ENCODE assay signal across 2 cellular contexts in the genomic region with DNA sequence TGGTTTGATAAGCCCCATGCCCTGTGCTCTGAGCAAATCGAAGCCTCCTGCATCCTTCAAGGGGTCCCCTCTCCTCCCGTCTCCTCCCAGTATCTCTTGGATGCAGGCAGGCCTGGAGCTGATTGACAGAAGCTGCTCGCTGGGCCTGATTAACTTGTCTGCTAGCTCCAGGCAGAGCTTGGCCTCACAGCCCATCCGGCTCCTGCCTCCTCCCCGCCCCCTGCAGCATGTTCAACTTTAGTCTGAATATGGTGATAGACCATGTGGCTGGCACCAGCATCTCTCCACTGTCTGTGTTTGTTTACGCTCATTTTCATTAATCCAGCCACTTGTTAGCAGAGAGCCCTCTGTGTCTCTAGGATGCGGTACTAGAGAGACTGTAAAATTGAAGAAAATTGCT.
TF ChIP-seq lines count a peak whose summit lies in the region.

No MANE protein-coding gene starts in this region.

TF ChIP-seq in H1, 55 proteins besides CTCF, POLR2A, EP300 and RAD21 (continues in another document):
- TF ChIP-seq JUN (IDR thresholded peaks at IDR 0.05; ENCODE audit: low read depth, low read length) (no peak), PHF8 (conservative IDR thresholded peaks at IDR 0.05; ENCODE audit: low read depth, low read length) (no peak), TBP (IDR thresholded peaks at IDR 0.05; ENCODE audit: low read depth, low read length) (no peak), MAFK (IDR thresholded peaks at IDR 0.05; ENCODE audit: low read depth, low read length) (no peak), EGR1 (IDR thresholded peaks at IDR 0.05; ENCODE audit: borderline replicate concordance, low read depth, low read length) (no peak), BACH1 (IDR thresholded peaks at IDR 0.05; ENCODE audit: low read length) (no peak), SIX5 (IDR thresholded peaks at IDR 0.05; ENCODE audit: low read depth, low read length) (no peak), RFX5 (IDR thresholded peaks at IDR 0.05; ENCODE audit: borderline replicate concordance, low read depth, low read length) (no peak), USF2 (IDR thresholded peaks at IDR 0.05; ENCODE audit: low read length) (no peak), NANOG (IDR thresholded peaks at IDR 0.05; ENCODE audit: insufficient read depth, low read depth, low read length, poor library complexity, severe bottlenecking) (no peak), RBBP5 (IDR thresholded peaks at IDR 0.05; ENCODE audit: borderline replicate concordance, low read depth, low read length) (no peak), CEBPB (IDR thresholded peaks at IDR 0.05; ENCODE audit: low read depth, low read length) (no peak), E2F6 (IDR thresholded peaks at IDR 0.05) (no peak)
- TF ChIP-seq, protein P1, sequence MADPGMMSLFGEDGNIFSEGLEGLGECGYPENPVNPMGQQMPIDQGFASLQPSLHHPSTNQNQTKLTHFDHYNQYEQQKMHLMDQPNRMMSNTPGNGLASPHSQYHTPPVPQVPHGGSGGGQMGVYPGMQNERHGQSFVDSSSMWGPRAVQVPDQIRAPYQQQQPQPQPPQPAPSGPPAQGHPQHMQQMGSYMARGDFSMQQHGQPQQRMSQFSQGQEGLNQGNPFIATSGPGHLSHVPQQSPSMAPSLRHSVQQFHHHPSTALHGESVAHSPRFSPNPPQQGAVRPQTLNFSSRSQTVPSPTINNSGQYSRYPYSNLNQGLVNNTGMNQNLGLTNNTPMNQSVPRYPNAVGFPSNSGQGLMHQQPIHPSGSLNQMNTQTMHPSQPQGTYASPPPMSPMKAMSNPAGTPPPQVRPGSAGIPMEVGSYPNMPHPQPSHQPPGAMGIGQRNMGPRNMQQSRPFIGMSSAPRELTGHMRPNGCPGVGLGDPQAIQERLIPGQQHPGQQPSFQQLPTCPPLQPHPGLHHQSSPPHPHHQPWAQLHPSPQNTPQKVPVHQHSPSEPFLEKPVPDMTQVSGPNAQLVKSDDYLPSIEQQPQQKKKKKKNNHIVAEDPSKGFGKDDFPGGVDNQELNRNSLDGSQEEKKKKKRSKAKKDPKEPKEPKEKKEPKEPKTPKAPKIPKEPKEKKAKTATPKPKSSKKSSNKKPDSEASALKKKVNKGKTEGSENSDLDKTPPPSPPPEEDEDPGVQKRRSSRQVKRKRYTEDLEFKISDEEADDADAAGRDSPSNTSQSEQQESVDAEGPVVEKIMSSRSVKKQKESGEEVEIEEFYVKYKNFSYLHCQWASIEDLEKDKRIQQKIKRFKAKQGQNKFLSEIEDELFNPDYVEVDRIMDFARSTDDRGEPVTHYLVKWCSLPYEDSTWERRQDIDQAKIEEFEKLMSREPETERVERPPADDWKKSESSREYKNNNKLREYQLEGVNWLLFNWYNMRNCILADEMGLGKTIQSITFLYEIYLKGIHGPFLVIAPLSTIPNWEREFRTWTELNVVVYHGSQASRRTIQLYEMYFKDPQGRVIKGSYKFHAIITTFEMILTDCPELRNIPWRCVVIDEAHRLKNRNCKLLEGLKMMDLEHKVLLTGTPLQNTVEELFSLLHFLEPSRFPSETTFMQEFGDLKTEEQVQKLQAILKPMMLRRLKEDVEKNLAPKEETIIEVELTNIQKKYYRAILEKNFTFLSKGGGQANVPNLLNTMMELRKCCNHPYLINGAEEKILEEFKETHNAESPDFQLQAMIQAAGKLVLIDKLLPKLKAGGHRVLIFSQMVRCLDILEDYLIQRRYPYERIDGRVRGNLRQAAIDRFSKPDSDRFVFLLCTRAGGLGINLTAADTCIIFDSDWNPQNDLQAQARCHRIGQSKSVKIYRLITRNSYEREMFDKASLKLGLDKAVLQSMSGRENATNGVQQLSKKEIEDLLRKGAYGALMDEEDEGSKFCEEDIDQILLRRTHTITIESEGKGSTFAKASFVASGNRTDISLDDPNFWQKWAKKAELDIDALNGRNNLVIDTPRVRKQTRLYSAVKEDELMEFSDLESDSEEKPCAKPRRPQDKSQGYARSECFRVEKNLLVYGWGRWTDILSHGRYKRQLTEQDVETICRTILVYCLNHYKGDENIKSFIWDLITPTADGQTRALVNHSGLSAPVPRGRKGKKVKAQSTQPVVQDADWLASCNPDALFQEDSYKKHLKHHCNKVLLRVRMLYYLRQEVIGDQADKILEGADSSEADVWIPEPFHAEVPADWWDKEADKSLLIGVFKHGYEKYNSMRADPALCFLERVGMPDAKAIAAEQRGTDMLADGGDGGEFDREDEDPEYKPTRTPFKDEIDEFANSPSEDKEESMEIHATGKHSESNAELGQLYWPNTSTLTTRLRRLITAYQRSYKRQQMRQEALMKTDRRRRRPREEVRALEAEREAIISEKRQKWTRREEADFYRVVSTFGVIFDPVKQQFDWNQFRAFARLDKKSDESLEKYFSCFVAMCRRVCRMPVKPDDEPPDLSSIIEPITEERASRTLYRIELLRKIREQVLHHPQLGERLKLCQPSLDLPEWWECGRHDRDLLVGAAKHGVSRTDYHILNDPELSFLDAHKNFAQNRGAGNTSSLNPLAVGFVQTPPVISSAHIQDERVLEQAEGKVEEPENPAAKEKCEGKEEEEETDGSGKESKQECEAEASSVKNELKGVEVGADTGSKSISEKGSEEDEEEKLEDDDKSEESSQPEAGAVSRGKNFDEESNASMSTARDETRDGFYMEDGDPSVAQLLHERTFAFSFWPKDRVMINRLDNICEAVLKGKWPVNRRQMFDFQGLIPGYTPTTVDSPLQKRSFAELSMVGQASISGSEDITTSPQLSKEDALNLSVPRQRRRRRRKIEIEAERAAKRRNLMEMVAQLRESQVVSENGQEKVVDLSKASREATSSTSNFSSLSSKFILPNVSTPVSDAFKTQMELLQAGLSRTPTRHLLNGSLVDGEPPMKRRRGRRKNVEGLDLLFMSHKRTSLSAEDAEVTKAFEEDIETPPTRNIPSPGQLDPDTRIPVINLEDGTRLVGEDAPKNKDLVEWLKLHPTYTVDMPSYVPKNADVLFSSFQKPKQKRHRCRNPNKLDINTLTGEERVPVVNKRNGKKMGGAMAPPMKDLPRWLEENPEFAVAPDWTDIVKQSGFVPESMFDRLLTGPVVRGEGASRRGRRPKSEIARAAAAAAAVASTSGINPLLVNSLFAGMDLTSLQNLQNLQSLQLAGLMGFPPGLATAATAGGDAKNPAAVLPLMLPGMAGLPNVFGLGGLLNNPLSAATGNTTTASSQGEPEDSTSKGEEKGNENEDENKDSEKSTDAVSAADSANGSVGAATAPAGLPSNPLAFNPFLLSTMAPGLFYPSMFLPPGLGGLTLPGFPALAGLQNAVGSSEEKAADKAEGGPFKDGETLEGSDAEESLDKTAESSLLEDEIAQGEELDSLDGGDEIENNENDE (IDR thresholded peaks at IDR 0.05; ENCODE audit: insufficient replicate concordance, low read length): no peak

TF ChIP-seq in WTC11, 78 proteins besides CTCF, POLR2A, EP300 and RAD21:
- no peak for TF ChIP-seq PRDM15 (CRISPR knock-in tag; IDR thresholded peaks at IDR 0.05)
- TF ChIP-seq ZNF138 (CRISPR knock-in tag; conservative IDR thresholded peaks at IDR 0.05): no peak
- TF ChIP-seq, protein P2, sequence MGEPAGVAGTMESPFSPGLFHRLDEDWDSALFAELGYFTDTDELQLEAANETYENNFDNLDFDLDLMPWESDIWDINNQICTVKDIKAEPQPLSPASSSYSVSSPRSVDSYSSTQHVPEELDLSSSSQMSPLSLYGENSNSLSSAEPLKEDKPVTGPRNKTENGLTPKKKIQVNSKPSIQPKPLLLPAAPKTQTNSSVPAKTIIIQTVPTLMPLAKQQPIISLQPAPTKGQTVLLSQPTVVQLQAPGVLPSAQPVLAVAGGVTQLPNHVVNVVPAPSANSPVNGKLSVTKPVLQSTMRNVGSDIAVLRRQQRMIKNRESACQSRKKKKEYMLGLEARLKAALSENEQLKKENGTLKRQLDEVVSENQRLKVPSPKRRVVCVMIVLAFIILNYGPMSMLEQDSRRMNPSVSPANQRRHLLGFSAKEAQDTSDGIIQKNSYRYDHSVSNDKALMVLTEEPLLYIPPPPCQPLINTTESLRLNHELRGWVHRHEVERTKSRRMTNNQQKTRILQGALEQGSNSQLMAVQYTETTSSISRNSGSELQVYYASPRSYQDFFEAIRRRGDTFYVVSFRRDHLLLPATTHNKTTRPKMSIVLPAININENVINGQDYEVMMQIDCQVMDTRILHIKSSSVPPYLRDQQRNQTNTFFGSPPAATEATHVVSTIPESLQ (CRISPR knock-in tag; IDR thresholded peaks at IDR 0.05): no peak
- no peak for TF ChIP-seq NFATC4 (CRISPR knock-in tag; IDR thresholded peaks at IDR 0.05)
- no peak for TF ChIP-seq RELA (CRISPR knock-in tag; IDR thresholded peaks at IDR 0.05; ENCODE audit: borderline replicate concordance)
